In the genomic region with DNA sequence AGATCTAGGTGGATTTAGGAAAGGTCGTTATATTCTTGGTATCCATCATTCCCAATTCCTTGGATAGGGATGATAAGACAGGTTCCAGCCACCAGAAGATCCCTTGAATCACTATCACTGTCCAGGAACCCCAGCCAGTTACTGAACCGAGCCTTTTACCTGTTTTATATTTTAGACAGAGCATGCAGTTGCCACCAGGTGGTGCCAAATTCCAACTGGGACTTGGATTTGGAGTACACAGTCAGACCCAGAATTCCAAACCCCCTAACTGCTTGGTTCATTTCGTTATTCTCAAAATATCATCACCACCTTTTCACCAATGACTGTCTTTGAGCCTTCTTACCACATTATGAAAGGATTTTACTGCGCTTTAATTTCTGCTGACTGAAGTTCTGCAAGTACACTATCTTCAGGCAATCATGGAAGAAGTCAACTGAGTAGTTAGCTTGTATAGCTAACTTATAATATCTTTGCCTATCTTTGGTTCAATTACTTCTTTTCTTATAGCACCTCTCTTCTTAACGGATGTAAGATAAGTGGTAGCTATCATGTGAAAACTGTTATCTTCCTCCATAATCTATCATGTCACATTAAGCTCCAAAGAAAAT, we compare ENCODE assay signal across 2 cellular contexts.
TF ChIP-seq lines count a peak whose summit lies in the region.

No MANE protein-coding gene starts in this region.

TF ChIP-seq in HCT116, 20 proteins besides CTCF, POLR2A, EP300 and RAD21:
- TF ChIP-seq SIN3A (IDR thresholded peaks at IDR 0.05; ENCODE audit: low read depth) (no peak), EGR1 (IDR thresholded peaks at IDR 0.05; ENCODE audit: low read depth) (no peak), CBX3 (IDR thresholded peaks at IDR 0.05; ENCODE audit: low read depth) (0 out of 2 replicates have a peak, but pooled peaks have one; percentile 15), EZH2 (IDR thresholded peaks at IDR 0.05) (no peak), ZFX (IDR thresholded peaks at IDR 0.05) (no peak)
- TF ChIP-seq, protein P1, sequence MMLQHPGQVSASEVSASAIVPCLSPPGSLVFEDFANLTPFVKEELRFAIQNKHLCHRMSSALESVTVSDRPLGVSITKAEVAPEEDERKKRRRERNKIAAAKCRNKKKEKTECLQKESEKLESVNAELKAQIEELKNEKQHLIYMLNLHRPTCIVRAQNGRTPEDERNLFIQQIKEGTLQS (IDR thresholded peaks at IDR 0.05), result no peak

TF ChIP-seq in endothelial cell of umbilical vein, 7 proteins besides CTCF, POLR2A, EP300 and RAD21:
- TF ChIP-seq POLR2AphosphoS5 (IDR thresholded peaks at IDR 0.05; ENCODE audit: insufficient read depth, low read depth, low read length), result no peak
- no peak for TF ChIP-seq JUN (IDR thresholded peaks at IDR 0.05; ENCODE audit: borderline replicate concordance, insufficient read depth, insufficient read length, low read depth)
- TF ChIP-seq FOS (IDR thresholded peaks at IDR 0.05; ENCODE audit: borderline replicate concordance, insufficient read depth, low read length), result no peak
- no peak for TF ChIP-seq EZH2 (IDR thresholded peaks at IDR 0.05; ENCODE audit: borderline replicate concordance, low read depth, low read length, severe bottlenecking)
- no peak for TF ChIP-seq MYC (IDR thresholded peaks at IDR 0.05; ENCODE audit: low read depth, low read length)
- no peak for TF ChIP-seq MAX (IDR thresholded peaks at IDR 0.05; ENCODE audit: insufficient read depth, insufficient read length)
- no peak for TF ChIP-seq GATA2 (IDR thresholded peaks at IDR 0.05; ENCODE audit: insufficient read depth, insufficient read length, low read depth, low read length)
